1 cellular context compared by ENCODE assay signal in genomic region chr14:24806061-24806678, GRCh38.
TF ChIP-seq lines count a peak whose summit lies in the region.

No MANE protein-coding gene starts in this region.

TF ChIP-seq in HepG2, 621 proteins besides CTCF, POLR2A, EP300 and RAD21 (continued from another document and continues in another):
- no peak for TF ChIP-seq PRDM10 (CRISPR knock-in tag; IDR thresholded peaks at IDR 0.05; ENCODE audit: low read depth)
- peak; percentile 42; the same call in 1 of the 2 replicates for TF ChIP-seq TEF (CRISPR knock-in tag; IDR thresholded peaks at IDR 0.05)
- TF ChIP-seq RFX5 (IDR thresholded peaks at IDR 0.05; ENCODE audit: low read depth, low read length), result no peak
- TF ChIP-seq TARDBP (CRISPR knock-in tag; IDR thresholded peaks at IDR 0.05), result no peak
- peak; percentile 85 for TF ChIP-seq ZNF331 (CRISPR knock-in tag; IDR thresholded peaks at IDR 0.05)
- TF ChIP-seq ZNF124 (CRISPR knock-in tag; IDR thresholded peaks at IDR 0.05), result peak; percentile 79; the same call in 1 of the 2 replicates
- TF ChIP-seq U2AF2 (IDR thresholded peaks at IDR 0.05; ENCODE audit: low read depth, low read length), result no peak
- TF ChIP-seq ATAD3A (CRISPR knock-in tag; IDR thresholded peaks at IDR 0.05), result no peak; the same call in 1 of the 2 replicates
- 0 out of 2 replicates have a peak, but pooled peaks have one; percentile 19 for TF ChIP-seq ZNF747 (CRISPR knock-in tag; IDR thresholded peaks at IDR 0.05; ENCODE audit: borderline replicate concordance)
- TF ChIP-seq JDP2 (CRISPR knock-in tag; IDR thresholded peaks at IDR 0.05; ENCODE audit: borderline replicate concordance), result no peak
- 0 out of 2 replicates have a peak, but pooled peaks have one; percentile 45 for TF ChIP-seq ZNF430 (CRISPR knock-in tag; IDR thresholded peaks at IDR 0.05)
- TF ChIP-seq ARID3A (IDR thresholded peaks at IDR 0.05; ENCODE audit: low read depth, low read length), result peak; percentile 51; the same call in 1 of the 2 replicates
- 0 out of 2 replicates have a peak, but pooled peaks have one; percentile 70 for TF ChIP-seq SALL2 (CRISPR knock-in tag; IDR thresholded peaks at IDR 0.05)
- TF ChIP-seq ZFX (CRISPR knock-in tag; IDR thresholded peaks at IDR 0.05; ENCODE audit: low read depth), result peak; percentile 34; the same call in 1 of the 2 replicates
- TF ChIP-seq ZFP36L2 (CRISPR knock-in tag; IDR thresholded peaks at IDR 0.05), result peak; percentile 26; the same call in 1 of the 2 replicates
- peak; percentile 91; the same call in 1 of the 2 replicates for TF ChIP-seq ZFP37 (CRISPR knock-in tag; IDR thresholded peaks at IDR 0.05; ENCODE audit: borderline replicate concordance)
- TF ChIP-seq ZNF557 (CRISPR knock-in tag; IDR thresholded peaks at IDR 0.05), result peak; percentile 89; the same call in 1 of the 2 replicates
- TF ChIP-seq ZMYM3 (CRISPR knock-in tag; IDR thresholded peaks at IDR 0.05), result no peak
- peak; percentile 75 for TF ChIP-seq ZNF407 (CRISPR knock-in tag; IDR thresholded peaks at IDR 0.05; ENCODE audit: not compliant biosample characterization)
- no peak for TF ChIP-seq ZNF276 (CRISPR knock-in tag; IDR thresholded peaks at IDR 0.05; ENCODE audit: low read depth)
- TF ChIP-seq SOX6 (IDR thresholded peaks at IDR 0.05), result no peak
- peak; percentile 74 for TF ChIP-seq SOX6 (CRISPR knock-in tag; IDR thresholded peaks at IDR 0.05)
- no peak for TF ChIP-seq CEBPB (IDR thresholded peaks at IDR 0.05; ENCODE audit: borderline replicate concordance, low read depth, low read length)
- peak; percentile 74; the same call in 1 of the 2 replicates for TF ChIP-seq CC2D1A (CRISPR knock-in tag; IDR thresholded peaks at IDR 0.05)
- peak; percentile 72; the same call in 1 of the 2 replicates for TF ChIP-seq ZSCAN31 (CRISPR knock-in tag; IDR thresholded peaks at IDR 0.05; ENCODE audit: low read depth)
- peak; percentile 76; the same call in 1 of the 2 replicates for TF ChIP-seq ATF2 (CRISPR knock-in tag; IDR thresholded peaks at IDR 0.05)
- no peak for TF ChIP-seq IKZF1 (IDR thresholded peaks at IDR 0.05)
- TF ChIP-seq SP140L (CRISPR knock-in tag; IDR thresholded peaks at IDR 0.05; ENCODE audit: borderline replicate concordance), result peak; percentile 48; the same call in 1 of the 2 replicates
- peak; percentile 100 for TF ChIP-seq STAG1 (CRISPR knock-in tag; IDR thresholded peaks at IDR 0.05)
- TF ChIP-seq ZNF609 (CRISPR knock-in tag; IDR thresholded peaks at IDR 0.05; ENCODE audit: borderline replicate concordance), result no peak; the same call in 1 of the 2 replicates
- 0 out of 2 replicates have a peak, but pooled peaks have one; percentile 67 for TF ChIP-seq ZNF580 (CRISPR knock-in tag; IDR thresholded peaks at IDR 0.05; ENCODE audit: borderline replicate concordance, low read depth)
- TF ChIP-seq TEAD3 (CRISPR knock-in tag; optimal IDR thresholded peaks at IDR 0.05; ENCODE audit: borderline replicate concordance), result peak; percentile 22
- TF ChIP-seq ELF3 (CRISPR knock-in tag; IDR thresholded peaks at IDR 0.05), result peak; percentile 91
